ENCODE assay signal across 8 cellular contexts in genomic region chr3:169813757-169814517, GRCh38. TPM values are rescaled to one million over a fixed set of nuclear protein-coding genes. Genes with fewer than 3 reads are reported as not detected.
DNase-seq lines count a peak whose midpoint lies in the region; ATAC-seq and TF ChIP-seq lines count a peak whose summit lies in the region.

No MANE protein-coding gene starts in this region.

- peak; percentile 72 to 74 for DNase-seq in AML-193 (lab: John Stamatoyannopoulos, UW)
- peak; percentile 80 for DNase-seq in NOMO-1 treated with DMSO at 0.1 percent for 48 hours (lab: John Stamatoyannopoulos, UW; ENCODE audit: unreplicated experiment)
- peak; percentile 82 to 85 for DNase-seq in activated T-cell treated with anti-CD3 and anti-CD28 coated beads, Interleukin-2, amount 50 U/mL, for 48 hours
- DNase-seq in left ventricle myocardium inferior: no peak
- DNase-seq in stimulated activated CD4-positive, alpha-beta T cell treated with anti-CD3 and anti-CD28 coated beads, Interleukin-15, amount 100 ng/mL, for 48 hours (ENCODE audit: low read depth in 2 of 2): peak; percentile 74 to 75
- no peak for DNase-seq in Ammon's horn (ENCODE audit: low spot score)

- H3K36me3 ChIP-seq in left ventricle myocardium inferior: no peaks in the 10 kb centered on the region

- peak overlapping the region; percentile 79 for H3K4me3 ChIP-seq in left ventricle myocardium inferior

- H3K27me3 ChIP-seq in left ventricle myocardium inferior (ENCODE audit: low read depth): peaks cover 8% of the 10 kb centered on the region

- peak; percentile 83 for ATAC-seq in GM19025 (IDR thresholded peaks at IDR 0.05; ENCODE audit: low read depth, unreplicated experiment)
- ATAC-seq in HG03280 (IDR thresholded peaks at IDR 0.05; ENCODE audit: unreplicated experiment): peak; percentile 90

- H3K27ac ChIP-seq in left ventricle myocardium inferior (replicated peaks): no peak overlapping the region

- H3K9me3 ChIP-seq in left ventricle myocardium inferior (replicated peaks): peaks cover 14% of the 10 kb centered on the region

- H3K4me1 ChIP-seq in left ventricle myocardium inferior: peaks cover 35% of the 10 kb centered on the region

- intact Hi-C loops in left ventricle myocardium inferior (cut with micrococcal nuclease): no loop called here

- TF ChIP-seq CTCF in left ventricle myocardium inferior (IDR thresholded peaks at IDR 0.05; ENCODE audit: borderline replicate concordance): peak; percentile 38

RNA-seq across cellular contexts. Expression of gene LRRC34, which starts 1.2 kb away (rescaled TPM):
- 1.6 TPM for total RNA-seq in left ventricle myocardium inferior

RNA-seq across cellular contexts. Expression of gene LRRIQ4, which starts 1.3 kb away (rescaled TPM):
- total RNA-seq in left ventricle myocardium inferior: not detected

RNA-seq across cellular contexts. Expression of gene MYNN, which starts 40.7 kb away (rescaled TPM):
- 12.4 TPM for total RNA-seq in left ventricle myocardium inferior

RNA-seq across cellular contexts. Expression of gene ACTRT3, which starts 44.6 kb away (rescaled TPM):
- 0.55 TPM for total RNA-seq in left ventricle myocardium inferior

RNA-seq across cellular contexts. Expression of gene TERC, which starts 49.1 kb away (rescaled TPM):
- total RNA-seq in left ventricle myocardium inferior: 3.8 TPM

Comparison
In these comparisons a context has a peak if more than half of its experiments do, and no peak if none do; other contexts are left out.
1. DNase-seq: peak in AML-193 (2 of 2), NOMO-1 treated with DMSO at 0.1 percent for 48 hours (single experiment), activated T-cell treated with anti-CD3 and anti-CD28 coated beads, Interleukin-2, amount 50 U/mL, for 48 hours (2 of 2) and stimulated activated CD4-positive, alpha-beta T cell treated with anti-CD3 and anti-CD28 coated beads, Interleukin-15, amount 100 ng/mL, for 48 hours (2 of 2); none in left ventricle myocardium inferior (single experiment) and Ammon's horn (single experiment).